16 cellular contexts compared by ENCODE assay signal in the genomic region with DNA sequence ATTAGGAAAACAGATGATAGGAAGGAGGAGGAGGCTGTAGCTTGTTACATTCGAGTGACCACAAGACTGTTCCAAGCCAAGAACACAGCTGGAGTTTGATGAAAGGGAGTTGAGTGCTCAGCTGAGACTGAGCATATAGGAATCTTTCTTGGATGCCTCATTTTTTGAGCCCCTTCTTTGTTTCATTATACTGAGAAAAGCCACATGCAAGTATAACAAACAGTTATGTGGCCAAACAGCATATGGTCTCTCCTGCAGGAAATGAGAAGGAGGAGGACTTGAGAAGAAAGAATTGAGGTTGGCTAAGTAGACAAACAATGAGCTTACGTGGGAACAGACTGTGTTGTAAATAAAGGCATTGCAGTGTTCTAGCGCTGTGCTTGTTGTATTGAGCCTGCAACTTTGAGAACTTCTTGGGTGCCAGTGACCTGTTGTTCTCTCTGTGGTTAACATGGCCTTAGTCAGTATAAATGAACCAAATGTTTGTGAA.
DNase-seq lines count a peak whose midpoint lies in the region; ATAC-seq and TF ChIP-seq lines count a peak whose summit lies in the region.
"Had no signal": no experiment of that assay in that cellular context is flagged by ENCODE, and none has a peak within 500 bp of the region (broad histone marks: within the 10 kb centered on the region; RNA-seq: fewer than 3 reads in every experiment).

No MANE protein-coding gene starts in this region.

- peaks cover 0 to 5% (median 0%) of the 10 kb centered on the region in 11 experiments; a peak in 2 of 22 replicates for H3K36me3 ChIP-seq in BLaER1 treated with 17β-estradiol and CSF1 and Interleukin-3, amounts not matched to agents 10 nM and 100 nM
- H3K36me3 ChIP-seq in Loucy (ENCODE audit: insufficient read depth, low read length) (no peaks in the 10 kb centered on the region), lower lobe of right lung (no peaks in the 10 kb centered on the region)

- peak; percentile 39 to 46 for ATAC-seq in lower lobe of right lung
- ATAC-seq in GM18519 (IDR thresholded peaks at IDR 0.05; ENCODE audit: low FRiP score, unreplicated experiment), result no peak

- H3K9me2 ChIP-seq in Loucy (replicated peaks; ENCODE audit: low read depth, low read length), result no peaks in the 10 kb centered on the region

- no peak overlapping the region for H3K4me3 ChIP-seq in BLaER1 treated with 17β-estradiol and CSF1 and Interleukin-3, amounts not matched to agents 10 nM and 100 nM
- H3K4me3 ChIP-seq in Loucy (ENCODE audit: low read length, poor library complexity, severe bottlenecking) (no peak overlapping the region), choroid plexus epithelial cell (ENCODE audit: low read depth, low read length) (no peak overlapping the region), lower lobe of right lung (no peak overlapping the region)

- H3K4me1 ChIP-seq in BLaER1 treated with 17β-estradiol and CSF1 and Interleukin-3, amounts not matched to agents 10 nM and 100 nM, result peaks cover 0 to 11% (median 3%) of the 10 kb centered on the region in 10 experiments; a peak in 10 of 20 replicates
- H3K4me1 ChIP-seq in Loucy (ENCODE audit: insufficient read depth, low read length, poor library complexity, severe bottlenecking) (peaks cover 18% of the 10 kb centered on the region), lower lobe of right lung (peaks cover 23% of the 10 kb centered on the region)

- DNase-seq in choroid plexus epithelial cell (ENCODE audit: low read depth), result peak; percentile 97
- no peak for DNase-seq in lower lobe of right lung
- no peak for DNase-seq in amygdala (lab: John Stamatoyannopoulos, UW)
- no peak for DNase-seq in RPMI8226
- no peak for DNase-seq in D341Med (ENCODE audit: low spot score)
- DNase-seq: effector CD8-positive, alpha-beta T cell; GDM1; HFFc6; mesendoderm; NCI-H1436 treated with DMSO at 0.1 percent for 48 hours; NCI-H524 treated with DMSO at 0.1 percent for 48 hours; posterior cingulate gyrus; stimulated activated CD4-positive, alpha-beta T cell treated with anti-CD3 and anti-CD28 coated beads, Interleukin-4, amount 100 ng/mL, for 1 hour had no signal

- peak overlapping the region in 6 of 11 experiments; percentile 5 to 47 (median 31); a peak in 8 of 22 replicates for H3K4me2 ChIP-seq in BLaER1 treated with 17β-estradiol and CSF1 and Interleukin-3, amounts not matched to agents 10 nM and 100 nM
- H3K4me2 ChIP-seq in Loucy (ENCODE audit: low read depth, low read length, poor library complexity, severe bottlenecking), result peak overlapping the region; percentile 37

- H3F3A ChIP-seq in Loucy (ENCODE audit: low read depth), result no peaks in the 10 kb centered on the region

- H3K9me3 ChIP-seq in BLaER1 treated with 17β-estradiol and CSF1 and Interleukin-3, amounts not matched to agents 10 nM and 100 nM (replicated peaks in 1 of 11), result peaks cover 0 to 10% (median 0%) of the 10 kb centered on the region in 11 experiments; a peak in 2 of 22 replicates
- H3K9me3 ChIP-seq in Loucy (ENCODE audit: insufficient read depth, low read depth, low read length) (no peaks in the 10 kb centered on the region), lower lobe of right lung (no peaks in the 10 kb centered on the region)

- intact Hi-C loops in lower lobe of right lung (cut with DNase I), result no loop called here

- H2AFZ ChIP-seq in Loucy (ENCODE audit: low read length), result peak overlapping the region; percentile 58; the same call in 1 of the 2 replicates

- no peaks in the 10 kb centered on the region for H3K79me2 ChIP-seq in Loucy (ENCODE audit: insufficient read depth, low read length)

- H4K20me1 ChIP-seq in BLaER1 treated with 17β-estradiol and CSF1 and Interleukin-3, amounts not matched to agents 10 nM and 100 nM, result no peaks in the 10 kb centered on the region
- H4K20me1 ChIP-seq in Loucy (ENCODE audit: insufficient read depth, low read length, poor library complexity, severe bottlenecking), result no peaks in the 10 kb centered on the region

- no peak overlapping the region for H3K9ac ChIP-seq in BLaER1 treated with 17β-estradiol and CSF1 and Interleukin-3, amounts not matched to agents 10 nM and 100 nM
- H3K9ac ChIP-seq in Loucy (ENCODE audit: low read depth, low read length, poor library complexity, severe bottlenecking), result no peak overlapping the region

- no peak for TF ChIP-seq CTCF in Loucy (conservative IDR thresholded peaks at IDR 0.05; ENCODE audit: low read length)
- TF ChIP-seq CTCF in choroid plexus epithelial cell (conservative IDR thresholded peaks at IDR 0.05; ENCODE audit: low read depth, low read length), result no peak
- no peak for TF ChIP-seq CTCF in lower lobe of right lung (IDR thresholded peaks at IDR 0.05)

- no peak overlapping the region for H3K27ac ChIP-seq in BLaER1 treated with 17β-estradiol and CSF1 and Interleukin-3, amounts not matched to agents 10 nM and 100 nM
- H3K27ac ChIP-seq in lower lobe of right lung, result no peak overlapping the region

- no peaks in the 10 kb centered on the region for H3K27me3 ChIP-seq in BLaER1 treated with 17β-estradiol and CSF1 and Interleukin-3, amounts not matched to agents 10 nM and 100 nM
- H3K27me3 ChIP-seq in Loucy (ENCODE audit: insufficient read depth, low read length, poor library complexity, severe bottlenecking) (no peaks in the 10 kb centered on the region), lower lobe of right lung (ENCODE audit: low read depth) (no peaks in the 10 kb centered on the region)
